ENCODE assay signal across 23 cellular contexts in the genomic region with DNA sequence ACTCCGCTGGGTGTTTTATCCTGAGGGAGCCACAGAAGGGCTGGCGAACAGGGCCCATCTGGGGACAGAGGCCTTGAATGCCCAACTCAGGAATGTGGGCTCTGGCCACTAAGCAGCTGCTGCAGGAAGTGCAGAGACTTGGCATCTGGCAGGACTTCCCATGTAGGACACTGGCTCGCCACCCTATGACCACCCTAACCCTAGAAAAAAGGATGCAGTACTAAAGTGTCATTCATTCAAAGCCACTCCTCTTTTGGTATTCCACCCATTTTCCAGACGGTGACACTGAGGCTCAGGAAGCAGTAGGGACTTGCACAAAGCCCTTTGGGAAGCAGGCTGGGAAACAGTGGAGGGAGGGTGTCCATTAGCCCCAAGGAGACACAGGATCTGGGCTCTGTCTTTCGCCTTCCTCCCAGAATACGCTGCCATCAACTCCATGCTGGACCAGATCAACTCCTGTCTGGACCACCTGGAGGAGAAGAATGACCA. TPM values are rescaled to one million over a fixed set of nuclear protein-coding genes. Genes with fewer than 3 reads are reported as not detected.
"Had no signal": no experiment of that assay in that cellular context is flagged by ENCODE, and none has a peak within 500 bp of the region (broad histone marks: within the 10 kb centered on the region; RNA-seq: fewer than 3 reads in every experiment).

No MANE protein-coding gene starts in this region.

- H3K4me2 ChIP-seq: neural progenitor cell had no signal

- ATAC-seq: activated CD8-positive, alpha-beta T cell treated with anti-CD3 and anti-CD28 coated beads, Interleukin-2, amount 10 ng/mL, durations not matched to agents 7 days and 5 days; activated naive CD8-positive, alpha-beta T cell treated with anti-CD3 and anti-CD28 coated beads, Interleukin-2, amount 50 U/mL, for 24 hours; pancreas; stimulated activated effector memory CD8-positive, alpha-beta T cell treated with anti-CD3 and anti-CD28 coated beads, Interleukin-12 subunit alpha, Interleukin-12 subunit beta, amount 100 ng/mL, for 72 hours; WTC11 had no signal

- H3K27me3 Mint-ChIP-seq: activated naive CD8-positive, alpha-beta T cell treated with anti-CD3 and anti-CD28 coated beads, Interleukin-2, amount 50 U/mL, for 24 hours; dendritic cell treated with granulocyte-macrophage colony-stimulating factor and Interleukin-4, amounts not matched to agents 40 ng/mL and 50 ng/mL, for 4 days had no signal

- H3K9ac ChIP-seq: neural progenitor cell had no signal

- H3K4me3 ChIP-seq: ascending aorta, breast epithelium, neural progenitor cell, pancreas, sigmoid colon had no signal

- H3K27me3 ChIP-seq: ascending aorta, breast epithelium, neural progenitor cell, pancreas, sigmoid colon had no signal

- H3K9me3 Mint-ChIP-seq: activated naive CD8-positive, alpha-beta T cell treated with anti-CD3 and anti-CD28 coated beads, Interleukin-2, amount 50 U/mL, for 24 hours; dendritic cell treated with granulocyte-macrophage colony-stimulating factor and Interleukin-4, amounts not matched to agents 40 ng/mL and 50 ng/mL, for 4 days; immature natural killer cell; neural progenitor cell; stimulated activated effector memory CD8-positive, alpha-beta T cell treated with anti-CD3 and anti-CD28 coated beads, Interleukin-12 subunit alpha, Interleukin-12 subunit beta, amount 100 ng/mL, for 72 hours; WTC11 had no signal

- H3K9me3 ChIP-seq: ascending aorta, breast epithelium, pancreas, sigmoid colon had no signal

- H3K27ac ChIP-seq: ascending aorta, epithelial cell of prostate, neural progenitor cell, pancreas had no signal

- H2AFZ ChIP-seq: neural progenitor cell had no signal

- DNase-seq: activated CD4-positive, alpha-beta T cell treated with anti-CD3 and anti-CD28 coated beads for 4 hours; activated CD8-positive, alpha-beta memory T cell treated with anti-CD3 and anti-CD28 coated beads, Interleukin-2, amount 50 U/mL, for 4 hours; activated CD8-positive, alpha-beta T cell treated with anti-CD3 and anti-CD28 coated beads, Interleukin-2, amount 10 ng/mL, durations not matched to agents 7 days and 5 days; activated naive CD4-positive, alpha-beta T cell treated with Interleukin-2 at 50 U/mL for 16 hours; activated naive CD8-positive, alpha-beta T cell treated with anti-CD3 and anti-CD28 coated beads, Interleukin-2, amount 50 U/mL, for 24 hours; effector memory CD4-positive, alpha-beta T cell; foreskin melanocyte; head of caudate nucleus; immature natural killer cell; sigmoid colon; stimulated activated CD4-positive, alpha-beta T cell treated with anti-CD3 and anti-CD28 coated beads, Interleukin-12 subunit alpha, Interleukin-12 subunit beta, amount 100 ng/mL, for 4 hours; stimulated activated CD4-positive, alpha-beta T cell treated with anti-CD3 and anti-CD28 coated beads, Interleukin-2, amount 100 ng/mL, for 24 hours had no signal

- H3K36me3 ChIP-seq: neural progenitor cell had no signal

- H3K4me1 ChIP-seq: breast epithelium had no signal

- H3K27ac Mint-ChIP-seq: activated naive CD8-positive, alpha-beta T cell treated with anti-CD3 and anti-CD28 coated beads, Interleukin-2, amount 50 U/mL, for 24 hours; dendritic cell treated with granulocyte-macrophage colony-stimulating factor and Interleukin-4, amounts not matched to agents 40 ng/mL and 50 ng/mL, for 4 days; neural progenitor cell; WTC11 had no signal

- H3K4me3 Mint-ChIP-seq: activated CD8-positive, alpha-beta T cell treated with anti-CD3 and anti-CD28 coated beads, Interleukin-2, amount 10 ng/mL, durations not matched to agents 7 days and 5 days; activated naive CD8-positive, alpha-beta T cell treated with anti-CD3 and anti-CD28 coated beads, Interleukin-2, amount 50 U/mL, for 24 hours; dendritic cell treated with granulocyte-macrophage colony-stimulating factor and Interleukin-4, amounts not matched to agents 40 ng/mL and 50 ng/mL, for 4 days; WTC11 had no signal

RNA-seq across cellular contexts. Expression of a gene that starts 13.8 kb away (rescaled TPM):
- total RNA-seq: activated CD8-positive, alpha-beta T cell treated with anti-CD3 and anti-CD28 coated beads, Interleukin-2, amount 10 ng/mL, durations not matched to agents 7 days and 5 days; ascending aorta; cerebellum; fibroblast of lung; sigmoid colon; T-helper 2 cell treated with Interferon-gamma antibody and Interleukin-4, amounts not matched to agents 100 ng/mL and 5 ng/mL, for 36 hours had no signal
- polyA plus RNA-seq: fibroblast of lung had no signal
